ENCODE assay signal across 22 cellular contexts in the genomic region with DNA sequence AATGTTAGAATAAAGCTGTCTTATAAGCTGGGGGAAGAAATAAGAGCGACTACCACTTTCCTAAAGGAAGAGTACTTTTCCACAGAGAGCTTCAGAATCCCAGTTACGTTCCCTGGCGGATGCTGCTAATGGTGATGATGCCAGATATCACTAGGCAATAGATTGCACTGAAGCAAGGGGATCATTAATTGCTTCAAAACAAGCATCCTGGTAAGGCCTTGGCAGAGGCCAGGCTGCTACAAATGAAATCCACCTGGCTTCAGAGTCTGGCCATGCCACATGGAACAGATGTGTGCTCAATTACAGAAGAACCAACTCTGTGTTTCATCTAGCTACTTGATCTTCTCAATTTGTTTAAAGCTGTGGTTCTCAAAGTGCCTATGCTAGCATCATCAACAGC. TPM values are rescaled to one million over a fixed set of nuclear protein-coding genes. Genes with fewer than 3 reads are reported as not detected.
DNase-seq lines count a peak whose midpoint lies in the region; ATAC-seq and TF ChIP-seq lines count a peak whose summit lies in the region.
"Had no signal": no experiment of that assay in that cellular context is flagged by ENCODE, and none has a peak within 500 bp of the region (broad histone marks: within the 10 kb centered on the region; RNA-seq: fewer than 3 reads in every experiment).

No MANE protein-coding gene starts in this region.

- peak overlapping the region; percentile 5 for H3K27ac ChIP-seq in mammary epithelial cell (ENCODE audit: insufficient read depth, low read depth, low read length)
- no peak overlapping the region for H3K27ac ChIP-seq in breast epithelium
- H3K27ac ChIP-seq in endodermal cell (ENCODE audit: low read depth, low read length) = peak overlapping the region; percentile 18
- H3K27ac ChIP-seq in gastrocnemius medialis = peak overlapping the region; percentile 86 to 97 (median 92)
- H3K27ac ChIP-seq in SJCRH30 = no peak overlapping the region
- H3K27ac ChIP-seq: foreskin keratinocyte, GM23248, lower lobe of right lung, WERI-Rb-1 had no signal

- TF ChIP-seq CTCF in mammary epithelial cell (conservative IDR thresholded peaks at IDR 0.05 in 1 of 2, IDR thresholded peaks at IDR 0.05 in 1 of 2; ENCODE audit: extremely low read depth in 1 of 2, insufficient read depth in 1 of 2, low read depth in 1 of 2, low read length in 2 of 2) (no peak), breast epithelium (IDR thresholded peaks at IDR 0.05) (no peak), endodermal cell (conservative IDR thresholded peaks at IDR 0.05) (no peak), gastrocnemius medialis (IDR thresholded peaks at IDR 0.05 in 4 of 5, conservative IDR thresholded peaks at IDR 0.05 in 1 of 5) (no peak), CD14-positive monocyte (IDR thresholded peaks at IDR 0.05) (no peak)

- H3K4me2 ChIP-seq in mammary epithelial cell (ENCODE audit: insufficient read depth, low read depth, low read length) = peak overlapping the region; percentile 19
- H3K4me2 ChIP-seq: smooth muscle cell had no signal

- H3K79me2 ChIP-seq in mammary epithelial cell (ENCODE audit: insufficient read depth, low read length) = peaks cover 88% of the 10 kb centered on the region

- H3K27me3 ChIP-seq in mammary epithelial cell (ENCODE audit: insufficient read depth, low read length) (no peaks in the 10 kb centered on the region), breast epithelium (no peaks in the 10 kb centered on the region), endodermal cell (ENCODE audit: control insufficient read depth, insufficient read depth, low read length, poor library complexity, severe bottlenecking) (no peaks in the 10 kb centered on the region), gastrocnemius medialis (no peaks in the 10 kb centered on the region), SJCRH30 (no peaks in the 10 kb centered on the region)
- H3K27me3 ChIP-seq: foreskin keratinocyte had no signal

- H3K9me3 Mint-ChIP-seq in endodermal cell = no peaks in the 10 kb centered on the region
- H3K9me3 Mint-ChIP-seq in CD14-positive monocyte = no peaks in the 10 kb centered on the region
- H3K9me3 Mint-ChIP-seq: activated CD4-positive, alpha-beta memory T cell treated with anti-CD3 and anti-CD28 coated beads, Interleukin-2, amount 10 ng/mL, durations not matched to agents 7 days and 5 days; activated naive CD8-positive, alpha-beta T cell treated with anti-CD3 and anti-CD28 coated beads, Interleukin-2, amount 10 ng/mL, durations not matched to agents 7 days and 5 days; activated T-cell treated with anti-CD3 and anti-CD28 coated beads, Interleukin-2, amount 50 U/mL, for 4 hours; naive thymus-derived CD4-positive, alpha-beta T cell had no signal

- no peaks in the 10 kb centered on the region for H4K20me1 ChIP-seq in mammary epithelial cell (ENCODE audit: insufficient read depth, low read length)

- H3K9me3 ChIP-seq in mammary epithelial cell (replicated peaks; ENCODE audit: insufficient read depth, low read length) (no peaks in the 10 kb centered on the region), breast epithelium (no peaks in the 10 kb centered on the region), endodermal cell (ENCODE audit: control insufficient read depth, low read length) (no peaks in the 10 kb centered on the region), gastrocnemius medialis (no peaks in the 10 kb centered on the region), SJCRH30 (replicated peaks) (no peaks in the 10 kb centered on the region)
- H3K9me3 ChIP-seq: lower lobe of right lung had no signal

- H2AFZ ChIP-seq in mammary epithelial cell (ENCODE audit: low read depth, low read length) = no peak overlapping the region
- H2AFZ ChIP-seq: GM23248 had no signal

- 100% methylated on average over 3 of the region's 3 CpGs for WGBS in mammary epithelial cell (ENCODE audit: low coverage, missing lambda C conversion rate)
- WGBS in endodermal cell (ENCODE audit: insufficient coverage in 1 of 2, insufficient read length in 1 of 2), 2 experiments = 82 to 99% methylated on average over 3 of the region's 3 CpGs

- ATAC-seq in gastrocnemius medialis = no peak
- no peak for ATAC-seq in HG02759 (IDR thresholded peaks at IDR 0.05; ENCODE audit: unreplicated experiment)
- ATAC-seq: activated T-cell treated with anti-CD3 and anti-CD28 coated beads, Interleukin-2, amount 50 U/mL, for 4 hours; GM12878; lower lobe of right lung; naive thymus-derived CD4-positive, alpha-beta T cell had no signal

- DNase-seq in mammary epithelial cell (no peak), breast epithelium (ENCODE audit: low spot score in 2 of 2) (no peak), NCI-H446 treated with DMSO at 0.1 percent for 48 hours (lab: John Stamatoyannopoulos, UW) (peak; percentile 86), endodermal cell (no peak), gastrocnemius medialis (no peak), SJCRH30 (no peak), CD14-positive monocyte (ENCODE audit: low spot score) (no peak)
- DNase-seq: activated CD4-positive, alpha-beta memory T cell treated with anti-CD3 and anti-CD28 coated beads, Interleukin-2, amount 10 ng/mL, durations not matched to agents 7 days and 5 days; activated naive CD8-positive, alpha-beta T cell treated with anti-CD3 and anti-CD28 coated beads, Interleukin-2, amount 10 ng/mL, durations not matched to agents 7 days and 5 days; activated T-cell treated with anti-CD3 and anti-CD28 coated beads, Interleukin-2, amount 50 U/mL, for 4 hours; GM23248; lower lobe of right lung; naive thymus-derived CD4-positive, alpha-beta T cell; NCI-H774; stimulated activated naive CD4-positive, alpha-beta T cell; T-helper 1 cell had no signal

- H3K36me3 Mint-ChIP-seq in endodermal cell (ENCODE audit: low read depth) (no peaks in the 10 kb centered on the region), CD14-positive monocyte (no peaks in the 10 kb centered on the region)
- H3K36me3 Mint-ChIP-seq: activated naive CD8-positive, alpha-beta T cell treated with anti-CD3 and anti-CD28 coated beads, Interleukin-2, amount 10 ng/mL, durations not matched to agents 7 days and 5 days; naive thymus-derived CD4-positive, alpha-beta T cell had no signal

- intact Hi-C loops in mammary epithelial cell (cut with micrococcal nuclease) = loop anchor here (10.0 kb wide), 1 partner anchor 95 kb away; no protein-coding TSS in a partner anchor
- intact Hi-C loops in breast epithelium (cut with DNase I; ENCODE audit: low total_unique reads) = no loop called here
- intact Hi-C loops in gastrocnemius medialis (cut with DNase I; ENCODE audit: low total_unique reads) = loop anchor here (2.0 to 10.0 kb wide), 5 partner anchors 13 to 1015 kb away; a partner anchor contains a TSS
- intact Hi-C loops in CD14-positive monocyte (cut with micrococcal nuclease) = no loop called here

- BruUV-seq in mammary epithelial cell (replicated peaks; lab: Mats Ljungman, UMichigan) = no TSS peak

- dilution Hi-C loops in mammary epithelial cell (cut with HindIII; ENCODE audit: low sequenced_read_pairs) = no loop called here

- no peaks in the 10 kb centered on the region for H3K36me3 ChIP-seq in mammary epithelial cell (ENCODE audit: insufficient read depth, low read length)
- H3K36me3 ChIP-seq in breast epithelium = no peaks in the 10 kb centered on the region
- no peaks in the 10 kb centered on the region for H3K36me3 ChIP-seq in endodermal cell (ENCODE audit: control insufficient read depth, insufficient read depth, low read length)
- H3K36me3 ChIP-seq in gastrocnemius medialis = no peaks in the 10 kb centered on the region
- H3K36me3 ChIP-seq in SJCRH30 = no peaks in the 10 kb centered on the region
- H3K36me3 ChIP-seq: lower lobe of right lung, WERI-Rb-1 had no signal

- no peak overlapping the region for H3K9ac ChIP-seq in mammary epithelial cell (ENCODE audit: insufficient read depth, low read length)
- no peak overlapping the region for H3K9ac ChIP-seq in endodermal cell (ENCODE audit: extremely low read depth, low read length, poor library complexity, severe bottlenecking)
- H3K9ac ChIP-seq: GM23248 had no signal

- in situ Hi-C loops in mammary epithelial cell (cut with MboI; ENCODE audit: low sequenced_read_pairs in 2 of 2) = no loop called here
- in situ Hi-C loops in gastrocnemius medialis (cut with MboI; ENCODE audit: low sequenced_read_pairs in 4 of 4) = no loop called here

- CTCF ChIA-PET in mammary epithelial cell (lab: Charles Lee; ENCODE audit: low non-redundant PET) = no interaction called here

- H3K4me1 ChIP-seq in mammary epithelial cell (ENCODE audit: insufficient read depth, low read length) (peaks cover 63% of the 10 kb centered on the region), breast epithelium (no peaks in the 10 kb centered on the region), endodermal cell (ENCODE audit: control insufficient read depth, insufficient read depth, low read length) (peaks cover 5% of the 10 kb centered on the region), gastrocnemius medialis (peaks cover 94% of the 10 kb centered on the region in 2 donors), SJCRH30 (peaks cover 48% of the 10 kb centered on the region)

- H3K4me3 Mint-ChIP-seq in endodermal cell (no peak overlapping the region), CD14-positive monocyte (no peak overlapping the region)
- H3K4me3 Mint-ChIP-seq: activated CD4-positive, alpha-beta memory T cell treated with anti-CD3 and anti-CD28 coated beads, Interleukin-2, amount 10 ng/mL, durations not matched to agents 7 days and 5 days; activated naive CD8-positive, alpha-beta T cell treated with anti-CD3 and anti-CD28 coated beads, Interleukin-2, amount 10 ng/mL, durations not matched to agents 7 days and 5 days; activated T-cell treated with anti-CD3 and anti-CD28 coated beads, Interleukin-2, amount 50 U/mL, for 4 hours; naive thymus-derived CD4-positive, alpha-beta T cell had no signal

- H3K27me3 Mint-ChIP-seq in endodermal cell (ENCODE audit: insufficient read depth) = no peaks in the 10 kb centered on the region
- H3K27me3 Mint-ChIP-seq in CD14-positive monocyte (ENCODE audit: low read depth in 3 of 3) = peaks cover 0 to 3% (median 0%) of the 10 kb centered on the region in 3 donors

- no peak overlapping the region for H3K4me3 ChIP-seq in mammary epithelial cell (replicated peaks in 1 of 3; ENCODE audit: insufficient read depth in 1 of 3, low read depth in 2 of 3, low read length in 3 of 3)
- H3K4me3 ChIP-seq in breast epithelium = no peak overlapping the region
- no peak overlapping the region for H3K4me3 ChIP-seq in endodermal cell (ENCODE audit: low read length)
- H3K4me3 ChIP-seq in gastrocnemius medialis = peak overlapping the region in 1 of 4 donors; percentile 10
- H3K4me3 ChIP-seq in SJCRH30 = no peak overlapping the region
- H3K4me3 ChIP-seq: GM12878, GM23248, lower lobe of right lung, smooth muscle cell had no signal

- H3K27ac Mint-ChIP-seq in endodermal cell = no peak overlapping the region
- H3K27ac Mint-ChIP-seq in CD14-positive monocyte = no peak overlapping the region
- H3K27ac Mint-ChIP-seq: activated CD4-positive, alpha-beta memory T cell treated with anti-CD3 and anti-CD28 coated beads, Interleukin-2, amount 10 ng/mL, durations not matched to agents 7 days and 5 days; activated naive CD8-positive, alpha-beta T cell treated with anti-CD3 and anti-CD28 coated beads, Interleukin-2, amount 10 ng/mL, durations not matched to agents 7 days and 5 days; naive thymus-derived CD4-positive, alpha-beta T cell had no signal

- H3K4me1 Mint-ChIP-seq in endodermal cell (peaks cover 16% of the 10 kb centered on the region), CD14-positive monocyte (peaks cover 45% of the 10 kb centered on the region)

- TF ChIP-seq POLR2A in breast epithelium (IDR thresholded peaks at IDR 0.05) = no peak
- TF ChIP-seq POLR2A in gastrocnemius medialis (IDR thresholded peaks at IDR 0.05) = no peak

RNA-seq across cellular contexts. Expression of a gene that starts 19.8 kb away (rescaled TPM):
- total RNA-seq in mammary epithelial cell = 1 to 10 TPM; 5.4 to 8.5 TPM
- 5.7 TPM for polyA plus RNA-seq in mammary epithelial cell
- polyA minus RNA-seq in mammary epithelial cell = 1.2 TPM
- 10 to 100 TPM in 1 of 3 donors, 1 to 10 TPM in 2; 1.6 to 14.2 (median 8.8) TPM for total RNA-seq in breast epithelium
- total RNA-seq in endodermal cell = under 1 TPM; 0.64 to 0.84 TPM
- polyA plus RNA-seq in endodermal cell (2013, experiment 1 of 2) = 54.3 TPM
- 49.1 TPM for polyA plus RNA-seq in endodermal cell (2013, experiment 2 of 2)
- 100 to 1,000 TPM in 1 of 4 donors, 10 to 100 TPM in 3; 36.8 to 325 (median 85.6) TPM for total RNA-seq in gastrocnemius medialis
- total RNA-seq in SJCRH30 (2014; rRNA removed; shearing (Covaris generic)) = 1.5 and 2.2 TPM in 2 replicates
- not detected for polyA plus RNA-seq in CD14-positive monocyte
- total RNA-seq: activated naive CD8-positive, alpha-beta T cell treated with anti-CD3 and anti-CD28 coated beads, Interleukin-2, amount 10 ng/mL, durations not matched to agents 7 days and 5 days; activated T-cell treated with anti-CD3 and anti-CD28 coated beads, Interleukin-2, amount 50 U/mL, for 4 hours; HT-29; naive thymus-derived CD4-positive, alpha-beta T cell had no signal
- polyA plus RNA-seq: naive thymus-derived CD4-positive, alpha-beta T cell had no signal

Comparison
In these comparisons a context has a peak if more than half of its experiments do, and no peak if none do; other contexts are left out.
1. H3K27ac ChIP-seq: peak in mammary epithelial cell (single experiment), endodermal cell (single experiment) and gastrocnemius medialis (4 of 4); none in breast epithelium (0 of 2) and SJCRH30 (single experiment).
2. intact Hi-C loops: an anchor here in mammary epithelial cell (10.0 kb wide) and gastrocnemius medialis (2.0 to 10.0 kb wide); none called in breast epithelium and CD14-positive monocyte.